ENCODE assay signal across 8 cellular contexts in the genomic region with DNA sequence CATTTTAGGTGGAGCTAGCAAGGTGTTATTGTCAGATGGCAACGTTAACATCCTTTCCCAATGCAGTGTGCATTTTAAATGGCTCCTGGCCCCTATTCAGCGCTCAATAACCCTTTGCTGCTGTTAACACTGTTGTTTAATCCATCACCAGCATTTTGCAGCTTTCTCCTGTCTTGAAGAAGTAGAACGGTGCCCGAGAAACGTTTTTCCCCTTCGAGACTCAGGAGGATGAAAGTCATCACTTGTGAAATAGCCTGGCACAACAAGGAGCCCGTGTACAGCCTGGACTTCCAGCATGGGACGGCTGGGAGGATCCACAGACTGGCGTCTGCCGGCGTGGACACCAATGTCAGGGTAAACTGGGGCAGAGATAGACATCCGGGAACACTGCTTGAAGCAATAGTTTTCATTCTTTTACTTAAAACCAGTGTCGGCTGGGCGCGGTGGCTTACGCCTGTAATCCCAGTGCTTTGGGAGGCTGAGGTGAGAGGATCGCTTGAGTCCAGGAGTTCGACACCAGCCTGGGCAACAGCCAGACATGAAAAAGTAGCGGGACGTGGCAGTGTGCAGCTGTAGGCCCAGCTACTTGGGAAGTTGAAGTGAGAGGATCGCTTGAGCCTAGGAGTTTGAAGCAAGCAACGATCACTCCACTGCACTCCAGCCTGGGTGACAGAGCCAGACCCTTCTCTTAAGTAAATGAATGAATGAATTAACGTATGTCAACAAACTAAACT. TPM values are rescaled to one million over a fixed set of nuclear protein-coding genes. Genes with fewer than 3 reads are reported as not detected.
DNase-seq lines count a peak whose midpoint lies in the region; ATAC-seq, FAIRE-seq and TF ChIP-seq lines count a peak whose summit lies in the region.

No MANE protein-coding gene starts in this region.

- no peaks in the 10 kb centered on the region for H3K9me1 ChIP-seq in endothelial cell of umbilical vein (replicated peaks; ENCODE audit: control insufficient read depth, extremely low read depth, insufficient read depth, low read length)

- 61 to 69% (median 67%) methylated on average over 23 of the region's 23 CpGs for WGBS in ovary, 3 donors

- no peak overlapping the region for H2AFZ ChIP-seq in OCI-LY1 (ENCODE audit: low read length)
- peak overlapping the region; percentile 74 for H2AFZ ChIP-seq in endothelial cell of umbilical vein (ENCODE audit: low read depth, low read length)

- intact Hi-C loops in endothelial cell of umbilical vein (cut with micrococcal nuclease), result no loop called here
- intact Hi-C loops in ovary (cut with DNase I), result no loop called here

- H3K27ac ChIP-seq in OCI-LY1 (ENCODE audit: low read depth, low read length, poor library complexity, severe bottlenecking) (no peak overlapping the region), endothelial cell of umbilical vein (ENCODE audit: insufficient read depth, low read depth, low read length) (peak overlapping the region; percentile 15), ovary (peak overlapping the region; percentile 48 to 50)

- dilution Hi-C loops in endothelial cell of umbilical vein (cut with MboI; ENCODE audit: extremely low pct_ligation_motif_present, low sequenced_read_pairs), result no loop called here

- H3K9me2 ChIP-seq in OCI-LY1 (ENCODE audit: low read depth, low read length), result no peaks in the 10 kb centered on the region

- TSS peak; percentile 34 for BruUV-seq in endothelial cell of umbilical vein (replicated peaks; lab: Mats Ljungman, UMichigan)

- TF ChIP-seq POLR2A in endothelial cell of umbilical vein (IDR thresholded peaks at IDR 0.05; ENCODE audit: low read depth, low read length) (no peak), ovary (IDR thresholded peaks at IDR 0.05) (no peak)

- ATAC-seq in GM19025 (IDR thresholded peaks at IDR 0.05; ENCODE audit: low read depth, unreplicated experiment) (peak; percentile 3), GM21723 (IDR thresholded peaks at IDR 0.05; ENCODE audit: unreplicated experiment) (no peak)

- H3K36me3 ChIP-seq in OCI-LY1 (ENCODE audit: insufficient read depth, low read length) (peaks cover 36% of the 10 kb centered on the region), endothelial cell of umbilical vein (ENCODE audit: control insufficient read depth in 2 of 2, extremely low read depth in 1 of 2, insufficient read depth in 2 of 2, low read length in 2 of 2) (no peaks in the 10 kb centered on the region), ovary (no peaks in the 10 kb centered on the region)

- H3K9me3 ChIP-seq in OCI-LY1 (ENCODE audit: low read length) (no peaks in the 10 kb centered on the region), endothelial cell of umbilical vein (replicated peaks; ENCODE audit: control insufficient read depth, insufficient read depth, low read length) (no peaks in the 10 kb centered on the region), ovary (no peaks in the 10 kb centered on the region)

- H3F3A ChIP-seq in OCI-LY1 (ENCODE audit: insufficient read depth, low read length), result no peaks in the 10 kb centered on the region

- peak overlapping the region; percentile 96 for H3K4me3 ChIP-seq in OCI-LY1 (ENCODE audit: low read depth, low read length, poor library complexity, severe bottlenecking)
- peak overlapping the region; percentile 69 to 91 (median 82) for H3K4me3 ChIP-seq in endothelial cell of umbilical vein (replicated peaks in 1 of 3; ENCODE audit: insufficient read depth in 1 of 3, low read depth in 1 of 3, low read length in 3 of 3)
- peak overlapping the region; percentile 52 for H3K4me3 ChIP-seq in ovary

- H3K9ac ChIP-seq in OCI-LY1 (ENCODE audit: low read length) (peak overlapping the region; percentile 93), endothelial cell of umbilical vein (replicated peaks; ENCODE audit: extremely low read depth, insufficient read depth, low read length) (peak overlapping the region; percentile 76)

- POLR2A ChIA-PET in endothelial cell of umbilical vein (lab: Charles Lee), result no interaction called here

- H3K4me1 ChIP-seq in OCI-LY1 (ENCODE audit: insufficient read depth, low read length, severe bottlenecking), result peaks cover 7% of the 10 kb centered on the region
- peaks cover 7% of the 10 kb centered on the region for H3K4me1 ChIP-seq in endothelial cell of umbilical vein (ENCODE audit: control insufficient read depth, extremely low read depth, insufficient read depth, low read length)
- no peaks in the 10 kb centered on the region for H3K4me1 ChIP-seq in ovary (ENCODE audit: insufficient read depth)

- TF ChIP-seq CTCF in OCI-LY1 (IDR thresholded peaks at IDR 0.05; ENCODE audit: low read length) (no peak), endothelial cell of umbilical vein (IDR thresholded peaks at IDR 0.05; ENCODE audit: extremely low read depth in 1 of 2, insufficient read depth in 1 of 2, low read depth in 1 of 2, low read length in 2 of 2) (no peak), ovary (IDR thresholded peaks at IDR 0.05) (no peak)

- peak; percentile 35 for FAIRE-seq in endothelial cell of umbilical vein (lab: Jason Lieb, UNC)

- DNase-seq in endothelial cell of umbilical vein (ENCODE audit: low read depth, low spot score) (peak; percentile 18), ovary (peak in 1 of 5 donors; percentile 21), kidney glomerular epithelial cell (lab: John Stamatoyannopoulos, UW) (no peak)
- DNase-seq in activated effector memory CD4-positive, alpha-beta T cell treated with anti-CD3 and anti-CD28 coated beads, Interleukin-2, amount 50 U/mL, for 16 hours, result no peak
- no peak for DNase-seq in stimulated activated CD4-positive, alpha-beta T cell treated with anti-CD3 and anti-CD28 coated beads, Interleukin-2, amount 100 ng/mL, for 48 hours

- CTCF ChIA-PET in endothelial cell of umbilical vein (lab: Charles Lee), result interaction anchor here (1.0 to 1.1 kb wide), 2 partner anchors 16 to 19 kb away, joined by 3 to 5 read pairs; no protein-coding TSS in a partner anchor

- no peaks in the 10 kb centered on the region for H3K27me3 ChIP-seq in OCI-LY1 (ENCODE audit: insufficient read depth, low read length)
- no peaks in the 10 kb centered on the region for H3K27me3 ChIP-seq in endothelial cell of umbilical vein (ENCODE audit: control insufficient read depth in 2 of 2, insufficient read depth in 2 of 2, low read length in 2 of 2)
- H3K27me3 ChIP-seq in ovary, result no peaks in the 10 kb centered on the region

- no peaks in the 10 kb centered on the region for H4K20me1 ChIP-seq in OCI-LY1 (ENCODE audit: insufficient read depth, low read length)
- H4K20me1 ChIP-seq in endothelial cell of umbilical vein (replicated peaks; ENCODE audit: control insufficient read depth, extremely low read depth, insufficient read depth, low read length), result no peaks in the 10 kb centered on the region

- no peaks in the 10 kb centered on the region for H3K79me2 ChIP-seq in OCI-LY1 (ENCODE audit: insufficient read depth, low read length)
- H3K79me2 ChIP-seq in endothelial cell of umbilical vein (ENCODE audit: control insufficient read depth, insufficient read depth, low read length), result peaks cover 2% of the 10 kb centered on the region

- TF ChIP-seq EP300 in ovary (IDR thresholded peaks at IDR 0.05), result no peak

- peak overlapping the region; percentile 63 for H3K4me2 ChIP-seq in OCI-LY1 (ENCODE audit: low read length)
- H3K4me2 ChIP-seq in endothelial cell of umbilical vein (ENCODE audit: insufficient read depth, low read length), result peak overlapping the region; percentile 71

TF ChIP-seq in endothelial cell of umbilical vein, 7 proteins besides CTCF, POLR2A, EP300 and RAD21:
- TF ChIP-seq GATA2 (IDR thresholded peaks at IDR 0.05; ENCODE audit: insufficient read depth, insufficient read length, low read depth, low read length), result no peak
- no peak for TF ChIP-seq POLR2AphosphoS5 (IDR thresholded peaks at IDR 0.05; ENCODE audit: insufficient read depth, low read depth, low read length)
- TF ChIP-seq JUN (IDR thresholded peaks at IDR 0.05; ENCODE audit: borderline replicate concordance, insufficient read depth, insufficient read length, low read depth), result no peak
- no peak for TF ChIP-seq MYC (IDR thresholded peaks at IDR 0.05; ENCODE audit: low read depth, low read length)
- TF ChIP-seq FOS (IDR thresholded peaks at IDR 0.05; ENCODE audit: borderline replicate concordance, insufficient read depth, low read length), result no peak
- TF ChIP-seq, protein P1, sequence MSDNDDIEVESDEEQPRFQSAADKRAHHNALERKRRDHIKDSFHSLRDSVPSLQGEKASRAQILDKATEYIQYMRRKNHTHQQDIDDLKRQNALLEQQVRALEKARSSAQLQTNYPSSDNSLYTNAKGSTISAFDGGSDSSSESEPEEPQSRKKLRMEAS (IDR thresholded peaks at IDR 0.05; ENCODE audit: insufficient read depth, insufficient read length), result no peak
- TF ChIP-seq EZH2 (IDR thresholded peaks at IDR 0.05; ENCODE audit: borderline replicate concordance, low read depth, low read length, severe bottlenecking), result no peak

RNA-seq across cellular contexts. Expression of a gene that starts 0.9 kb away (rescaled TPM):
- total RNA-seq in endothelial cell of umbilical vein, result 13.0 and 16.4 TPM in 2 replicates
- polyA plus RNA-seq in endothelial cell of umbilical vein, result 5.4 and 7.0 TPM in 2 replicates
- 8.0 and 9.7 TPM in 2 replicates for polyA plus RNA-seq in endothelial cell of umbilical vein (2011; cell fraction: cytosol; rRNA removed)
- polyA plus RNA-seq in endothelial cell of umbilical vein (2011; cell fraction: nucleus; rRNA removed), result 8.0 and 11.8 TPM in 2 replicates
- polyA plus RNA-seq in endothelial cell of umbilical vein (2012), result 7.1 and 9.2 TPM in 2 replicates
- 7.0 and 7.8 TPM in 2 replicates for polyA minus RNA-seq in endothelial cell of umbilical vein
- 12.7 TPM for polyA minus RNA-seq in endothelial cell of umbilical vein (2011; cell fraction: cytosol; rRNA and poly(A)+ RNA removed)
- polyA minus RNA-seq in endothelial cell of umbilical vein (2011; cell fraction: nucleus; rRNA and poly(A)+ RNA removed), result 4.4 and 5.0 TPM in 2 replicates
- total RNA-seq in ovary, result 1 to 10 TPM; 1.7 to 3.9 (median 2.9) TPM
- polyA plus RNA-seq in ovary, result 1 to 10 TPM; 1.6 to 2.7 TPM
